ENCODE assay signal across 25 cellular contexts in the genomic region with DNA sequence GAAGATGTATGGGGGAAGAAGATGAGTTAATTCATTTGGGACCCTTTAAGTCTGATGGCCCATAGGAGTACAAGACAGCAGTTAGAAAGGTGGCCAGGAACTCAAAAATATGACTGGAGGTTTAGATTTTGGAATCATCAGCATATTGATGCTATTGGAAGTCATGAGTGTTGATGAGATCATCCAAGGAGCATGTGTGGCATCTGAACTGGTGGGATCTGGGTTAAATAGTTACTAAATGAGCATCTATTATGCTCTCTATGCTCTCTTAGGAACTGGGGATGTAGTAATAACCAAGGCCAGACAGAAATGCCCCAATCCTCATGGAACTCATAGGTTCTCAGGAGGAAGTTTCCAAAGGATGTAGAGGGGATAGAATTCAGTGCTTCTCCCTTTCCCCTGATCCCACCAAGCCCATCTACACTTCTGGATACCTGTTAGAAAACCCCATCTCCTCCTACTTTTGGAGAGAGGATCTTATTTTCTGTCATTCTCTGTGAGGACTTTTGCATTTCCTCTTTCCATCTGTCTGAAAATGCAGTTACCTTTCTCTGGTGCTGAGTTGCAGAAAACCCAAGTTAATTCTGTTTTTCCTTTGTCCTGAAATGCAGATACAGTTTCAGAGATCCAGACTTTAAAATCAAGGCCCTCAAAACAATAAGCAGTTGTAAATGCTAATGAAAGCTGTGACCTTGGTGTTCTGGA.
DNase-seq lines count a peak whose midpoint lies in the region; ATAC-seq and TF ChIP-seq lines count a peak whose summit lies in the region.
"Had no signal": no experiment of that assay in that cellular context is flagged by ENCODE, and none has a peak within 500 bp of the region (broad histone marks: within the 10 kb centered on the region; RNA-seq: fewer than 3 reads in every experiment).

No MANE protein-coding gene starts in this region.

- no peaks in the 10 kb centered on the region for H3K9me3 ChIP-seq in MM.1S (replicated peaks; ENCODE audit: insufficient read depth, low read length)
- H3K9me3 ChIP-seq: gastroesophageal sphincter, SK-N-SH had no signal

- H3K36me3 Mint-ChIP-seq in dendritic cell treated with granulocyte-macrophage colony-stimulating factor and Interleukin-4, amounts not matched to agents 40 ng/mL and 50 ng/mL, for 4 days (ENCODE audit: low read depth): peaks cover 15% of the 10 kb centered on the region
- H3K36me3 Mint-ChIP-seq in stimulated activated naive B cell treated with anti-CD40 and anti-IgM and Interleukin-4, amounts not matched to agents 10 μg/mL and 1 μg/mL and 100 μg/mL, for 72 hours: peaks cover 18 to 33% of the 10 kb centered on the region in 2 donors
- peaks cover 3% of the 10 kb centered on the region for H3K36me3 Mint-ChIP-seq in activated T-helper 2 cell treated with anti-CD3 and anti-CD28 coated beads, Interferon-gamma antibody, Interleukin-2, Interleukin-4, amounts not matched to agents 10 μg/mL and 5 μg/mL and 100 μg/mL, durations not matched to agents 14 hours and 24 hours and 36 hours (ENCODE audit: low read depth)
- H3K36me3 Mint-ChIP-seq: mesothelial cell of epicardium had no signal

- H3K9ac ChIP-seq in MM.1S (ENCODE audit: low read length): no peak overlapping the region
- H3K9ac ChIP-seq: parathyroid adenoma, SK-N-SH had no signal

- DNase-seq in GM04503 (ENCODE audit: low read depth) (peak; percentile 15), MM.1S (no peak)
- no peak for DNase-seq in stimulated activated naive B cell treated with anti-CD40 and anti-IgM and Interleukin-4, amounts not matched to agents 10 μg/mL and 1 μg/mL and 100 μg/mL, for 72 hours
- DNase-seq in stimulated activated naive CD4-positive, alpha-beta T cell treated with Interleukin-2 at 50 U/mL for 16 hours (lab: John Stamatoyannopoulos, UW): no peak
- DNase-seq in activated T-helper 2 cell treated with anti-CD3 and anti-CD28 coated beads, Interferon-gamma antibody, Interleukin-2, Interleukin-4, amounts not matched to agents 10 μg/mL and 5 μg/mL and 100 μg/mL, durations not matched to agents 14 hours and 24 hours and 36 hours (ENCODE audit: low spot score): no peak
- DNase-seq: activated CD4-positive, alpha-beta T cell treated with anti-CD3 and anti-CD28 coated beads for 1 hour; cerebellar nuclear complex; COR-L47; DMS79 treated with DMSO at 0.1 percent for 48 hours; effector CD4-positive, alpha-beta T cell; left cardiac atrium; NCI-H187; NCI-H2227 treated with DMSO at 0.1 percent for 48 hours; NCI-H82; RPMI8226; SK-N-SH; stimulated activated naive CD8-positive, alpha-beta T cell treated with anti-CD3 and anti-CD28 coated beads, Interleukin-15, amount 100 ng/mL, for 72 hours; trophoblast cell had no signal

- no peak overlapping the region for H3K4me3 Mint-ChIP-seq in dendritic cell treated with granulocyte-macrophage colony-stimulating factor and Interleukin-4, amounts not matched to agents 40 ng/mL and 50 ng/mL, for 4 days
- H3K4me3 Mint-ChIP-seq in stimulated activated naive B cell treated with anti-CD40 and anti-IgM and Interleukin-4, amounts not matched to agents 10 μg/mL and 1 μg/mL and 100 μg/mL, for 72 hours: peak overlapping the region; percentile 84 to 88
- H3K4me3 Mint-ChIP-seq in activated T-helper 2 cell treated with anti-CD3 and anti-CD28 coated beads, Interferon-gamma antibody, Interleukin-2, Interleukin-4, amounts not matched to agents 10 μg/mL and 5 μg/mL and 100 μg/mL, durations not matched to agents 14 hours and 24 hours and 36 hours (ENCODE audit: low read depth): no peak overlapping the region
- H3K4me3 Mint-ChIP-seq: mesothelial cell of epicardium; nephron; stimulated activated naive CD8-positive, alpha-beta T cell treated with anti-CD3 and anti-CD28 coated beads, Interleukin-15, amount 100 ng/mL, for 72 hours had no signal

- H3K4me3 ChIP-seq in MM.1S (ENCODE audit: low read length): no peak overlapping the region
- H3K4me3 ChIP-seq: gastroesophageal sphincter had no signal

- H3K4me1 Mint-ChIP-seq in dendritic cell treated with granulocyte-macrophage colony-stimulating factor and Interleukin-4, amounts not matched to agents 40 ng/mL and 50 ng/mL, for 4 days (ENCODE audit: low read depth): peaks cover 36% of the 10 kb centered on the region
- H3K4me1 Mint-ChIP-seq in stimulated activated naive B cell treated with anti-CD40 and anti-IgM and Interleukin-4, amounts not matched to agents 10 μg/mL and 1 μg/mL and 100 μg/mL, for 72 hours: peaks cover 73 to 91% of the 10 kb centered on the region in 2 donors
- H3K4me1 Mint-ChIP-seq in activated T-helper 2 cell treated with anti-CD3 and anti-CD28 coated beads, Interferon-gamma antibody, Interleukin-2, Interleukin-4, amounts not matched to agents 10 μg/mL and 5 μg/mL and 100 μg/mL, durations not matched to agents 14 hours and 24 hours and 36 hours (ENCODE audit: low read depth): peaks cover 13% of the 10 kb centered on the region
- H3K4me1 Mint-ChIP-seq: mesothelial cell of epicardium, nephron had no signal

- peaks cover 33% of the 10 kb centered on the region for H3K27me3 Mint-ChIP-seq in dendritic cell treated with granulocyte-macrophage colony-stimulating factor and Interleukin-4, amounts not matched to agents 40 ng/mL and 50 ng/mL, for 4 days
- no peaks in the 10 kb centered on the region for H3K27me3 Mint-ChIP-seq in stimulated activated naive B cell treated with anti-CD40 and anti-IgM and Interleukin-4, amounts not matched to agents 10 μg/mL and 1 μg/mL and 100 μg/mL, for 72 hours
- peaks cover 11% of the 10 kb centered on the region for H3K27me3 Mint-ChIP-seq in activated T-helper 2 cell treated with anti-CD3 and anti-CD28 coated beads, Interferon-gamma antibody, Interleukin-2, Interleukin-4, amounts not matched to agents 10 μg/mL and 5 μg/mL and 100 μg/mL, durations not matched to agents 14 hours and 24 hours and 36 hours (ENCODE audit: low read depth)
- H3K27me3 Mint-ChIP-seq: stimulated activated naive CD8-positive, alpha-beta T cell treated with anti-CD3 and anti-CD28 coated beads, Interleukin-15, amount 100 ng/mL, for 72 hours had no signal

- intact Hi-C loops in dendritic cell treated with granulocyte-macrophage colony-stimulating factor and Interleukin-4, amounts not matched to agents 40 ng/mL and 50 ng/mL, for 4 days (cut with micrococcal nuclease): no loop called here
- intact Hi-C loops in activated T-helper 2 cell treated with anti-CD3 and anti-CD28 coated beads, Interferon-gamma antibody, Interleukin-2, Interleukin-4, amounts not matched to agents 10 μg/mL and 5 μg/mL and 100 μg/mL, durations not matched to agents 14 hours and 24 hours and 36 hours (cut with micrococcal nuclease): no loop called here

- no peaks in the 10 kb centered on the region for H3K27me3 ChIP-seq in MM.1S (replicated peaks; ENCODE audit: insufficient read depth, low read length)
- H3K27me3 ChIP-seq: gastroesophageal sphincter had no signal

- H4K20me1 ChIP-seq in MM.1S (ENCODE audit: insufficient read depth, low read length): no peaks in the 10 kb centered on the region

- H3K4me2 ChIP-seq in MM.1S (ENCODE audit: low read depth, low read length): peak overlapping the region; percentile 69
- H3K4me2 ChIP-seq: SK-N-SH had no signal

- peak overlapping the region; percentile 73; the same call in 1 of the 2 replicates for H3K27ac ChIP-seq in MM.1S (ENCODE audit: low read length)
- H3K27ac ChIP-seq: gastroesophageal sphincter, parathyroid adenoma had no signal

- peaks cover 13% of the 10 kb centered on the region for H3K9me3 Mint-ChIP-seq in dendritic cell treated with granulocyte-macrophage colony-stimulating factor and Interleukin-4, amounts not matched to agents 40 ng/mL and 50 ng/mL, for 4 days
- H3K9me3 Mint-ChIP-seq in stimulated activated naive B cell treated with anti-CD40 and anti-IgM and Interleukin-4, amounts not matched to agents 10 μg/mL and 1 μg/mL and 100 μg/mL, for 72 hours: peaks cover 5 to 13% of the 10 kb centered on the region in 2 donors
- peaks cover 7% of the 10 kb centered on the region for H3K9me3 Mint-ChIP-seq in activated T-helper 2 cell treated with anti-CD3 and anti-CD28 coated beads, Interferon-gamma antibody, Interleukin-2, Interleukin-4, amounts not matched to agents 10 μg/mL and 5 μg/mL and 100 μg/mL, durations not matched to agents 14 hours and 24 hours and 36 hours

- H3K9me2 ChIP-seq in MM.1S (replicated peaks; ENCODE audit: insufficient read depth, low read length): no peaks in the 10 kb centered on the region
- H3K9me2 ChIP-seq: SK-N-SH had no signal

- peaks cover 40% of the 10 kb centered on the region for H3F3A ChIP-seq in MM.1S (ENCODE audit: insufficient read depth, low read length)

- no peaks in the 10 kb centered on the region for H3K36me3 ChIP-seq in MM.1S (replicated peaks; ENCODE audit: insufficient read depth, low read length)
- H3K36me3 ChIP-seq: gastroesophageal sphincter had no signal

- no peak for TF ChIP-seq CTCF in MM.1S (IDR thresholded peaks at IDR 0.05; ENCODE audit: low read length)

- peak overlapping the region; percentile 37 for H3K27ac Mint-ChIP-seq in dendritic cell treated with granulocyte-macrophage colony-stimulating factor and Interleukin-4, amounts not matched to agents 40 ng/mL and 50 ng/mL, for 4 days
- H3K27ac Mint-ChIP-seq in stimulated activated naive B cell treated with anti-CD40 and anti-IgM and Interleukin-4, amounts not matched to agents 10 μg/mL and 1 μg/mL and 100 μg/mL, for 72 hours: peak overlapping the region; percentile 97
- H3K27ac Mint-ChIP-seq in activated T-helper 2 cell treated with anti-CD3 and anti-CD28 coated beads, Interferon-gamma antibody, Interleukin-2, Interleukin-4, amounts not matched to agents 10 μg/mL and 5 μg/mL and 100 μg/mL, durations not matched to agents 14 hours and 24 hours and 36 hours: no peak overlapping the region
- H3K27ac Mint-ChIP-seq: activated naive CD4-positive, alpha-beta T cell treated with anti-CD3 and anti-CD28 coated beads, Interleukin-2, amount 50 U/mL, for 72 hours; mesothelial cell of epicardium; nephron had no signal

- ATAC-seq in stimulated activated naive B cell treated with anti-CD40 and anti-IgM and Interleukin-4, amounts not matched to agents 10 μg/mL and 1 μg/mL and 100 μg/mL, for 72 hours (replicated peaks): no peak
- no peak for ATAC-seq in HG02763 (IDR thresholded peaks at IDR 0.05; ENCODE audit: unreplicated experiment)
- ATAC-seq: activated naive CD4-positive, alpha-beta T cell treated with anti-CD3 and anti-CD28 coated beads, Interleukin-2, amount 50 U/mL, for 72 hours; gastroesophageal sphincter; stimulated activated naive CD8-positive, alpha-beta T cell treated with anti-CD3 and anti-CD28 coated beads, Interleukin-15, amount 100 ng/mL, for 72 hours had no signal

- H2AFZ ChIP-seq in MM.1S (ENCODE audit: low read length): peak overlapping the region; percentile 56; the same call in 1 of the 2 replicates
- H2AFZ ChIP-seq: parathyroid adenoma had no signal

- H3K79me2 ChIP-seq in MM.1S (ENCODE audit: low read length): no peaks in the 10 kb centered on the region
- H3K79me2 ChIP-seq: parathyroid adenoma had no signal

- peaks cover 57% of the 10 kb centered on the region for H3K4me1 ChIP-seq in MM.1S (ENCODE audit: low read length)
- H3K4me1 ChIP-seq: gastroesophageal sphincter had no signal

Comparison
In these comparisons a context has a peak if more than half of its experiments do, and no peak if none do; other contexts are left out.
1. H3K4me3 Mint-ChIP-seq: peak in stimulated activated naive B cell treated with anti-CD40 and anti-IgM and Interleukin-4, amounts not matched to agents 10 μg/mL and 1 μg/mL and 100 μg/mL, for 72 hours (2 of 2); none in dendritic cell treated with granulocyte-macrophage colony-stimulating factor and Interleukin-4, amounts not matched to agents 40 ng/mL and 50 ng/mL, for 4 days (single experiment) and activated T-helper 2 cell treated with anti-CD3 and anti-CD28 coated beads, Interferon-gamma antibody, Interleukin-2, Interleukin-4, amounts not matched to agents 10 μg/mL and 5 μg/mL and 100 μg/mL, durations not matched to agents 14 hours and 24 hours and 36 hours (single experiment).